ENCODE assay signal across 7 cellular contexts in the genomic region with DNA sequence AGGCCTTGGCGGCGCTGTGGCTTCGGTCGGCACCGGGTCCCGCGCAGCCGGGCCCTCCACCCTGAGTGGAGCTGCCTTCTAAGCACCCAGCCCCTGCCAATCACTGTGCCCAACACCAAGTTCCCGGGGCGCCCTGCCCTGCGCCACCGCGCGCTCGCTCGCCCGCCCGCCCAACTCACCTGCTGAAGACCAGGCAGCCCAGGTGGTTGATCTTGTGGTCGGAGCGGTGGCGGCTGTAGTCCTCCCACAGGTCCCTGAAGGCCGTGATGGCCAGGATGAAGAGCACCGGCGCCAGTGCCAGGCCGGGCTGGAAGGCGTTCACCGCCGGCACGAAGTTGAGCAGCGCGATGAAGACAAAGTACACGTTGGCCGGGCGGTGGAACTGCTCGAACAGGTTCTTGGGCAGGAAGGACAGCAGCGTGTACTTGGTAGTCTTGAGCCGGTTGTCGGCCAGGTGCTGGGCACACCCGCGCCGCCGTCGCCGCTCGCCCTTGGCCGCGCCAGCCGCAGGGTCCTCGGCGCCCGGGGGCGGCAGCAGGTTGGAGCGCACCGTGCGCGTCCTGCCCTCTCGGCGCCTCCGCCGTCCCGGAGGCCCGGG. TPM values are rescaled to one million over a fixed set of nuclear protein-coding genes. Genes with fewer than 3 reads are reported as not detected.
DNase-seq lines count a peak whose midpoint lies in the region; ATAC-seq and TF ChIP-seq lines count a peak whose summit lies in the region.

No MANE protein-coding gene starts in this region.

- H3K27me3 ChIP-seq in PC-3 (ENCODE audit: low read length), result no peaks in the 10 kb centered on the region
- peaks cover 40% of the 10 kb centered on the region for H3K27me3 ChIP-seq in iPS-15b (ENCODE audit: control insufficient read depth, insufficient read depth, low read length)
- peaks cover 2 to 66% (median 20%) of the 10 kb centered on the region in 7 donors for H3K27me3 ChIP-seq in spleen (replicated peaks in 1 of 7)

- peaks cover 12% of the 10 kb centered on the region for H3K36me3 Mint-ChIP-seq in activated naive CD4-positive, alpha-beta T cell treated with anti-CD3 and anti-CD28 coated beads, Interleukin-2, amount 50 U/mL, for 24 hours

- no peaks in the 10 kb centered on the region for H3K9me3 Mint-ChIP-seq in activated naive CD4-positive, alpha-beta T cell treated with anti-CD3 and anti-CD28 coated beads, Interleukin-2, amount 50 U/mL, for 24 hours

- TF ChIP-seq CTCF in PC-3 (conservative IDR thresholded peaks at IDR 0.05; ENCODE audit: low read depth, low read length) (no peak), spleen (IDR thresholded peaks at IDR 0.05 in 8 of 11, conservative IDR thresholded peaks at IDR 0.05 in 3 of 11) (no peak)

- H3K4me1 ChIP-seq in PC-3 (ENCODE audit: insufficient read depth, low read length) (no peaks in the 10 kb centered on the region), iPS-15b (ENCODE audit: control insufficient read depth, insufficient read depth, low read length) (no peaks in the 10 kb centered on the region), spleen (peaks cover 6 to 53% (median 23%) of the 10 kb centered on the region in 6 donors)

- POLR2A ChIA-PET in PC-3 (lab: Charles Lee; ENCODE audit: unreplicated experiment), result no interaction called here

- H3F3A ChIP-seq in PC-3 (ENCODE audit: low read length, unreplicated experiment), result no peaks in the 10 kb centered on the region

- H4K20me1 ChIP-seq in PC-3 (ENCODE audit: low read length), result no peaks in the 10 kb centered on the region

- H3K36me3 ChIP-seq in PC-3 (ENCODE audit: low read depth, low read length) (no peaks in the 10 kb centered on the region), iPS-15b (ENCODE audit: control insufficient read depth, insufficient read depth, low read length) (no peaks in the 10 kb centered on the region), spleen (no peaks in the 10 kb centered on the region)

- H3K4me3 Mint-ChIP-seq in activated naive CD4-positive, alpha-beta T cell treated with anti-CD3 and anti-CD28 coated beads, Interleukin-2, amount 50 U/mL, for 24 hours, result peak overlapping the region; percentile 97

- DNase-seq in PC-3, result peak; percentile 44
- no peak for DNase-seq in spleen
- DNase-seq in NCI-H1048 (lab: John Stamatoyannopoulos, UW), result no peak

- H3K4me3 ChIP-seq in PC-3 (ENCODE audit: low read length) (peak overlapping the region; percentile 75), iPS-15b (ENCODE audit: low read depth, low read length) (peak overlapping the region; percentile 70), spleen (peak overlapping the region; percentile 35 to 80 (median 56))

- no peaks in the 10 kb centered on the region for H3K79me2 ChIP-seq in PC-3 (ENCODE audit: low read length)

- no peaks in the 10 kb centered on the region for H3K9me2 ChIP-seq in PC-3 (replicated peaks; ENCODE audit: low read length)

- H3K27ac ChIP-seq in PC-3 (ENCODE audit: low read length), result no peak overlapping the region
- peak overlapping the region in 5 of 8 donors; percentile 20 to 77 (median 67) for H3K27ac ChIP-seq in spleen

- H2AFZ ChIP-seq in PC-3 (ENCODE audit: low read length), result peak overlapping the region; percentile 81

- CTCF ChIA-PET in PC-3 (lab: Charles Lee), result interaction anchor here (0.5 kb wide), 1 partner anchor 72 kb away, joined by 3 read pairs; no protein-coding TSS in a partner anchor

- H3K4me1 Mint-ChIP-seq in activated naive CD4-positive, alpha-beta T cell treated with anti-CD3 and anti-CD28 coated beads, Interleukin-2, amount 50 U/mL, for 24 hours, result peaks cover 54% of the 10 kb centered on the region

- H3K9ac ChIP-seq in PC-3 (ENCODE audit: low read length), result peak overlapping the region; percentile 43; the same call in 1 of the 2 replicates
- H3K9ac ChIP-seq in iPS-15b (ENCODE audit: low read depth, low read length), result no peak overlapping the region

- peak; percentile 45 for ATAC-seq in PC-3
- no peak for ATAC-seq in GM18502 (IDR thresholded peaks at IDR 0.05; ENCODE audit: poor library complexity, unreplicated experiment)
- ATAC-seq in GM19467 (IDR thresholded peaks at IDR 0.05; ENCODE audit: unreplicated experiment), result no peak

- TF ChIP-seq POLR2A in spleen (IDR thresholded peaks at IDR 0.05), result no peak

- no peaks in the 10 kb centered on the region for H3K27me3 Mint-ChIP-seq in activated naive CD4-positive, alpha-beta T cell treated with anti-CD3 and anti-CD28 coated beads, Interleukin-2, amount 50 U/mL, for 24 hours

- BruUV-seq in PC-3 (replicated peaks; lab: Mats Ljungman, UMichigan), result no TSS peak

- WGBS in spleen, 5 donors, result 1 to 3% (median 2%) methylated on average over 28 to 62 of the region's 62 CpGs

- H3K9me3 ChIP-seq in PC-3 (ENCODE audit: low read length) (no peaks in the 10 kb centered on the region), iPS-15b (ENCODE audit: control insufficient read depth, insufficient read depth, low read length) (no peaks in the 10 kb centered on the region), spleen (no peaks in the 10 kb centered on the region)

- intact Hi-C loops in PC-3 (cut with micrococcal nuclease) (no loop called here), spleen (cut with DNase I; ENCODE audit: low total_unique reads) (no loop called here)

- peak overlapping the region; percentile 96 for H3K27ac Mint-ChIP-seq in activated naive CD4-positive, alpha-beta T cell treated with anti-CD3 and anti-CD28 coated beads, Interleukin-2, amount 50 U/mL, for 24 hours

- H3K4me2 ChIP-seq in PC-3 (ENCODE audit: low read length), result peak overlapping the region; percentile 81

RNA-seq across cellular contexts. Expression of gene ATP10A, which starts 0.6 kb away (rescaled TPM):
- total RNA-seq in PC-3 (2014; rRNA removed) (2.6 and 5.0 TPM in 2 replicates), spleen (1 to 10 TPM; 1.8 to 8.6 (median 4.5) TPM)
- polyA plus RNA-seq in spleen, result 1 to 10 TPM in 1 of 3 donors, under 1 TPM in 2; 0.54 to 1.0 (median 0.64) TPM
